Comparison of ENCODE assay signal across 8 cellular contexts in genomic region chr14:54567224-54567633, GRCh38. TPM values are rescaled to one million over a fixed set of nuclear protein-coding genes. Genes with fewer than 3 reads are reported as not detected.
A peak's percentile ranks its signal among the peaks of the same experiment; 100 is the strongest.
DNase-seq lines count a peak whose midpoint lies in the region; ATAC-seq and TF ChIP-seq lines count a peak whose summit lies in the region.

No MANE protein-coding gene starts in this region.

- H3K4me1 ChIP-seq in adipocyte (ENCODE audit: control insufficient read depth, insufficient read depth, low read length) (peaks cover 45% of the 10 kb centered on the region), spleen (peaks cover 14 to 67% (median 49%) of the 10 kb centered on the region in 6 donors)

- H3K36me3 ChIP-seq in adipocyte (ENCODE audit: control insufficient read depth, insufficient read depth, low read length, severe bottlenecking): no peaks in the 10 kb centered on the region
- peaks cover 0 to 7% (median 0%) of the 10 kb centered on the region in 6 donors for H3K36me3 ChIP-seq in spleen

- H3K9me3 ChIP-seq in adipocyte (ENCODE audit: control insufficient read depth, low read length): peaks cover under 1% of the 10 kb centered on the region
- H3K9me3 ChIP-seq in spleen: peaks cover 0 to 4% (median 2%) of the 10 kb centered on the region in 8 donors

- no peak for TF ChIP-seq POLR2A in spleen (IDR thresholded peaks at IDR 0.05)

- no peaks in the 10 kb centered on the region for H3K27me3 ChIP-seq in adipocyte (replicated peaks; ENCODE audit: control insufficient read depth, insufficient read depth, low read length)
- H3K27me3 ChIP-seq in spleen (replicated peaks in 1 of 7): peaks cover 0 to 50% (median 0%) of the 10 kb centered on the region in 7 donors

- peak in 1 of 11 experiments; percentile 0 for TF ChIP-seq CTCF in spleen (IDR thresholded peaks at IDR 0.05 in 8 of 11, conservative IDR thresholded peaks at IDR 0.05 in 3 of 11)

- intact Hi-C loops in spleen (cut with DNase I; ENCODE audit: low total_unique reads): loop anchor here (5.0 kb wide), 1 partner anchor 125 kb away; no protein-coding TSS in a partner anchor

- 0 to 1% (median 0%) methylated on average over 13 to 31 of the region's 31 CpGs for WGBS in spleen, 5 donors

- H3K27ac ChIP-seq in spleen: peak overlapping the region; percentile 83 to 95 (median 94)

- peak overlapping the region; percentile 90 for H3K4me3 ChIP-seq in adipocyte (ENCODE audit: low read length)
- peak overlapping the region; percentile 56 to 77 (median 67) for H3K4me3 ChIP-seq in spleen

- in situ Hi-C loops in KBM-7 (cut with MboI; ENCODE audit: low pct_unique_long_range_greater_than_20kb, low sequenced_read_pairs): no loop called here

- peak; percentile 49 for DNase-seq in EH (ENCODE audit: low read depth)
- DNase-seq in adipocyte (ENCODE audit: low read depth): no peak
- DNase-seq in iPS-NIHi7 (ENCODE audit: extremely low spot score): peak; percentile 41
- no peak for DNase-seq in spleen
- DNase-seq in NCI-H2081 treated with DMSO at 0.1 percent for 48 hours (lab: John Stamatoyannopoulos, UW): no peak
- no peak for DNase-seq in KBM-7

- peak overlapping the region; percentile 90 for H3K9ac ChIP-seq in adipocyte (ENCODE audit: low read length)

- ATAC-seq in HG03354 (IDR thresholded peaks at IDR 0.05; ENCODE audit: poor library complexity, severe bottlenecking, unreplicated experiment) (peak; percentile 1), GM19467 (IDR thresholded peaks at IDR 0.05; ENCODE audit: unreplicated experiment) (no peak)

RNA-seq across cellular contexts. Expression of gene SAMD4A, which starts 0.3 kb away (rescaled TPM):
- total RNA-seq in spleen: 10 to 100 TPM; 15.5 to 31.0 (median 24.5) TPM
- polyA plus RNA-seq in spleen: 1 to 10 TPM; 2.3 to 7.7 (median 3.3) TPM

RNA-seq across cellular contexts. Expression of gene CGRRF1, which starts 57.5 kb away (rescaled TPM):
- total RNA-seq in spleen: 10 to 100 TPM; 11.3 to 19.4 (median 16.3) TPM
- 10 to 100 TPM; 13.3 to 19.8 (median 19.5) TPM for polyA plus RNA-seq in spleen

Comparison
In these comparisons a context has a peak if more than half of its experiments do, and no peak if none do; other contexts are left out.
1. DNase-seq: peak in EH (single experiment) and iPS-NIHi7 (single experiment); none in adipocyte (single experiment), spleen (single experiment), NCI-H2081 treated with DMSO at 0.1 percent for 48 hours (single experiment) and KBM-7 (single experiment).